Comparison of ENCODE assay signal across 8 cellular contexts in the genomic region with DNA sequence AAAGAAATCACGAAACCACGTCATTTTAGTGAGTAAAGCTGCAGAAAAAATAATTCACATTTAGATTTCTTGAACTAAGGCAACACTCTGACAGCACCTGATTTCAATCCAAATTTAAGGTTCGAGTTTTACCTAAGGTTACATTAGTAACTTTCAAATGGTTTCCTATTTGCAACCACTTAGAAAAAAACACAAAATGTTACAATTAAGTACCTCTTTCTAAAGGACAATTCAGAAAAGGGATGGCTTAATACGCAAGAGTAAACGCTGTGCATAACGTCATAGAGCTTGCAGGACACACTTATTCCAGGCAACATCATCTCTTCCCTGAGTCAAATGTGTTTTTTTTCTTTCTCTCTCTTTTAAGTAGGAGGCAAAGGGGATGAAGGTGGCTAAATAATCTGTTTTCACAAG.
DNase-seq lines count a peak whose midpoint lies in the region; ATAC-seq, FAIRE-seq and TF ChIP-seq lines count a peak whose summit lies in the region.

No MANE protein-coding gene starts in this region.

- TF ChIP-seq POLR2A in body of pancreas (IDR thresholded peaks at IDR 0.05), result peak in 1 of 3 donors; percentile 0

- peak in 2 of 7 experiments; percentile 3 for TF ChIP-seq CTCF in body of pancreas (IDR thresholded peaks at IDR 0.05)
- TF ChIP-seq CTCF in keratinocyte (optimal IDR thresholded peaks at IDR 0.05 in 1 of 3, IDR thresholded peaks at IDR 0.05 in 1 of 3, conservative IDR thresholded peaks at IDR 0.05 in 1 of 3; ENCODE audit: extremely low read depth in 1 of 3, insufficient read depth in 2 of 3, low read length in 3 of 3), result no peak

- DNase-seq in MV-4-11 (lab: John Stamatoyannopoulos, UW), result peak; percentile 15
- peak in 1 of 4 donors; percentile 45 for DNase-seq in body of pancreas
- DNase-seq in keratinocyte (ENCODE audit: low read depth, low spot score), result no peak
- no peak for DNase-seq in GM19238 (ENCODE audit: insufficient read length, low spot score)
- DNase-seq in GOT3 (lab: John Stamatoyannopoulos, UW), result no peak

- peaks cover 32% of the 10 kb centered on the region for H3K79me2 ChIP-seq in keratinocyte (ENCODE audit: control insufficient read depth, insufficient read depth, low read length)

- H2AFZ ChIP-seq in keratinocyte (ENCODE audit: control insufficient read depth, low read length), result peak overlapping the region; percentile 84

- dilution Hi-C loops in keratinocyte (cut with MboI; ENCODE audit: extremely low pct_ligation_motif_present, low sequenced_read_pairs), result no loop called here

- intact Hi-C loops in body of pancreas (cut with DNase I), result no loop called here

- peak overlapping the region; percentile 98 for H3K4me2 ChIP-seq in keratinocyte (ENCODE audit: control insufficient read depth, extremely low read depth, insufficient read depth, low read depth, low read length)

- H3K27ac ChIP-seq in body of pancreas (peak overlapping the region; percentile 93 to 99 (median 96)), keratinocyte (ENCODE audit: control insufficient read depth, insufficient read depth, low read length) (peak overlapping the region; percentile 96)

- H3K27ac Mint-ChIP-seq in stimulated activated naive CD8-positive, alpha-beta T cell treated with anti-CD3 and anti-CD28 coated beads, Interleukin-15, Interleukin-2, amounts not matched to agents 100 ng/mL and 50 ng/mL, for 24 hours, result peak overlapping the region; percentile 79

- peak; percentile 76 for FAIRE-seq in keratinocyte (lab: Jason Lieb, UNC)

- H3K36me3 Mint-ChIP-seq in stimulated activated naive CD8-positive, alpha-beta T cell treated with anti-CD3 and anti-CD28 coated beads, Interleukin-15, Interleukin-2, amounts not matched to agents 100 ng/mL and 50 ng/mL, for 24 hours (ENCODE audit: low read depth), result no peaks in the 10 kb centered on the region

- H3K4me1 ChIP-seq in body of pancreas, result peaks cover 29% of the 10 kb centered on the region
- peaks cover 14% of the 10 kb centered on the region for H3K4me1 ChIP-seq in keratinocyte (ENCODE audit: control insufficient read depth, extremely low read depth, insufficient read depth, low read length)

- H3K9ac ChIP-seq in keratinocyte (ENCODE audit: control insufficient read depth, extremely low read depth, insufficient read depth, low read length), result peak overlapping the region; percentile 94

- H3K9me3 Mint-ChIP-seq in stimulated activated naive CD8-positive, alpha-beta T cell treated with anti-CD3 and anti-CD28 coated beads, Interleukin-15, Interleukin-2, amounts not matched to agents 100 ng/mL and 50 ng/mL, for 24 hours, result no peaks in the 10 kb centered on the region

- ATAC-seq in GM18498 (IDR thresholded peaks at IDR 0.05; ENCODE audit: unreplicated experiment) (peak; percentile 18), body of pancreas (peak; percentile 25), GM21367 (IDR thresholded peaks at IDR 0.05; ENCODE audit: unreplicated experiment) (no peak)

- H3K9me1 ChIP-seq in keratinocyte (ENCODE audit: control insufficient read depth, extremely low read depth, insufficient read depth, low read length), result no peaks in the 10 kb centered on the region

- 2 to 3% methylated on average over 6 of the region's 6 CpGs for WGBS in body of pancreas, 2 donors

- no peaks in the 10 kb centered on the region for H3K36me3 ChIP-seq in body of pancreas (replicated peaks in 1 of 2; ENCODE audit: insufficient read depth in 1 of 2, low read depth in 2 of 2)
- no peaks in the 10 kb centered on the region for H3K36me3 ChIP-seq in keratinocyte (ENCODE audit: control insufficient read depth in 2 of 2, extremely low read depth in 1 of 2, insufficient read depth in 2 of 2, low read length in 2 of 2)

- H3K9me3 ChIP-seq in body of pancreas (no peaks in the 10 kb centered on the region), keratinocyte (ENCODE audit: control insufficient read depth, low read depth, low read length) (no peaks in the 10 kb centered on the region)

- no peaks in the 10 kb centered on the region for H4K20me1 ChIP-seq in keratinocyte (ENCODE audit: control insufficient read depth, extremely low read depth, insufficient read depth, low read length)

- peak overlapping the region; percentile 92 for H3K4me3 Mint-ChIP-seq in stimulated activated naive CD8-positive, alpha-beta T cell treated with anti-CD3 and anti-CD28 coated beads, Interleukin-15, Interleukin-2, amounts not matched to agents 100 ng/mL and 50 ng/mL, for 24 hours

- H3K4me1 Mint-ChIP-seq in stimulated activated naive CD8-positive, alpha-beta T cell treated with anti-CD3 and anti-CD28 coated beads, Interleukin-15, Interleukin-2, amounts not matched to agents 100 ng/mL and 50 ng/mL, for 24 hours (ENCODE audit: low read depth), result peaks cover 74% of the 10 kb centered on the region

- H3K27me3 ChIP-seq in body of pancreas, result no peaks in the 10 kb centered on the region
- H3K27me3 ChIP-seq in keratinocyte (ENCODE audit: control insufficient read depth, extremely low read depth, insufficient read depth, low read length), result no peaks in the 10 kb centered on the region

- H3K4me3 ChIP-seq in body of pancreas, result peak overlapping the region; percentile 61 to 94
- H3K4me3 ChIP-seq in keratinocyte (ENCODE audit: control insufficient read depth in 2 of 3, extremely low read depth in 1 of 3, insufficient read depth in 2 of 3, low read depth in 1 of 3, low read length in 3 of 3), result peak overlapping the region; percentile 88 to 99 (median 89)

- H3K27me3 Mint-ChIP-seq in stimulated activated naive CD8-positive, alpha-beta T cell treated with anti-CD3 and anti-CD28 coated beads, Interleukin-15, Interleukin-2, amounts not matched to agents 100 ng/mL and 50 ng/mL, for 24 hours, result no peaks in the 10 kb centered on the region
